Comparison of ENCODE assay signal across 8 cellular contexts in genomic region chr10:117542706-117543244, GRCh38. TPM values are rescaled to one million over a fixed set of nuclear protein-coding genes. Genes with fewer than 3 reads are reported as not detected.
DNase-seq lines count a peak whose midpoint lies in the region; ATAC-seq and TF ChIP-seq lines count a peak whose summit lies in the region.

Gene EMX2 (plus strand): TSS chr10:117542746. CDS start chr10:117543268, 522 bp downstream.

- H3K4me3 Mint-ChIP-seq in osteocyte (ENCODE audit: unreplicated experiment) = peak within 1 kb of the TSS; percentile 79

- H3K4me1 Mint-ChIP-seq in osteocyte (ENCODE audit: unreplicated experiment) = peaks cover 40% of the 10 kb centered on the region

- peak within 1 kb of the TSS; percentile 80 for H3K27ac Mint-ChIP-seq in osteocyte (ENCODE audit: unreplicated experiment)

- peaks cover 95% of the 10 kb centered on the region for H3K27me3 ChIP-seq in BE2C
- peaks cover 100% of the 10 kb centered on the region for H3K27me3 ChIP-seq in HUES64 (ENCODE audit: insufficient read depth, low read length)

- peak within 1 kb of the TSS; percentile 11; the same call in 1 of the 2 replicates for H3K4me3 ChIP-seq in BE2C (ENCODE audit: low read depth, low read length)
- peak within 1 kb of the TSS; percentile 48 for H3K4me3 ChIP-seq in HUES64 (ENCODE audit: low read length)
- peak within 1 kb of the TSS; percentile 95 for H3K4me3 ChIP-seq in epithelial cell of proximal tubule (ENCODE audit: low read depth, low read length)

- under 1% methylated on average over 23 of the region's 27 CpGs for WGBS in HUES64

- peaks cover 64% of the 10 kb centered on the region for H3K27me3 Mint-ChIP-seq in osteocyte (ENCODE audit: unreplicated experiment)

- H3K9ac ChIP-seq in HUES64 (ENCODE audit: low read depth, low read length) = 0 out of 2 replicates have a peak within 1 kb of the TSS, but pooled peaks have one; percentile 15

- no peak for ATAC-seq in HG02970 (IDR thresholded peaks at IDR 0.05; ENCODE audit: low FRiP score, unreplicated experiment)

- no peak for TF ChIP-seq CTCF in BE2C (IDR thresholded peaks at IDR 0.05; ENCODE audit: low read depth, low read length)
- TF ChIP-seq CTCF in epithelial cell of proximal tubule (conservative IDR thresholded peaks at IDR 0.05; ENCODE audit: low read depth, low read length) = no peak
- no peak for TF ChIP-seq CTCF in osteocyte (IDR thresholded peaks at IDR 0.05)

- H3K36me3 Mint-ChIP-seq in osteocyte (ENCODE audit: unreplicated experiment) = no peaks in the 10 kb centered on the region

- H3K9me3 ChIP-seq in BE2C (no peaks in the 10 kb centered on the region), HUES64 (ENCODE audit: insufficient read depth, low read depth, low read length) (no peaks in the 10 kb centered on the region)

- DNase-seq in BE2C = no peak
- no peak for DNase-seq in epithelial cell of proximal tubule (ENCODE audit: low read depth)
- no peak for DNase-seq in osteocyte (ENCODE audit: extremely low spot score, unreplicated experiment)
- DNase-seq in iPS-NIHi11 (ENCODE audit: low spot score) = no peak
- no peak for DNase-seq in stimulated activated CD4-positive, alpha-beta T cell treated with anti-CD3 and anti-CD28 coated beads, Interleukin-2, amount 100 ng/mL, for 24 hours
- no peak for DNase-seq in germinal center (ENCODE audit: low spot score)

- no peaks in the 10 kb centered on the region for H3K9me3 Mint-ChIP-seq in osteocyte (ENCODE audit: unreplicated experiment)

- H3K27ac ChIP-seq in HUES64 (ENCODE audit: low read depth, low read length) = no peak within 1 kb of the TSS

- H3K36me3 ChIP-seq in BE2C (no peaks in the 10 kb centered on the region), HUES64 (ENCODE audit: insufficient read depth, low read length) (no peaks in the 10 kb centered on the region)

- H3K4me1 ChIP-seq in BE2C (no peaks in the 10 kb centered on the region), HUES64 (ENCODE audit: insufficient read depth, low read length) (peaks cover 22% of the 10 kb centered on the region)

RNA-seq across cellular contexts. Expression of gene EMX2, which starts in this region (rescaled TPM):
- polyA plus RNA-seq in BE2C (2012; ENCODE audit: insufficient read depth, insufficient read length, low read depth) = not detected
- 0.25 TPM for polyA plus RNA-seq in HUES64 (2013, experiment 1 of 2)
- 0.76 TPM for polyA plus RNA-seq in HUES64 (2013, experiment 2 of 2)
- total RNA-seq in epithelial cell of proximal tubule (5.7 and 10.7 TPM in 2 replicates), osteocyte (3.0 TPM in 2 replicates)

Comparison
In these comparisons a context has a peak if more than half of its experiments do, and no peak if none do; other contexts are left out.
1. H3K4me3 ChIP-seq: peak in every context shown above with its lines; median percentile 95 in epithelial cell of proximal tubule; 48 in HUES64; 11 in BE2C.